ENCODE assay signal across 1 cellular context in the genomic region with DNA sequence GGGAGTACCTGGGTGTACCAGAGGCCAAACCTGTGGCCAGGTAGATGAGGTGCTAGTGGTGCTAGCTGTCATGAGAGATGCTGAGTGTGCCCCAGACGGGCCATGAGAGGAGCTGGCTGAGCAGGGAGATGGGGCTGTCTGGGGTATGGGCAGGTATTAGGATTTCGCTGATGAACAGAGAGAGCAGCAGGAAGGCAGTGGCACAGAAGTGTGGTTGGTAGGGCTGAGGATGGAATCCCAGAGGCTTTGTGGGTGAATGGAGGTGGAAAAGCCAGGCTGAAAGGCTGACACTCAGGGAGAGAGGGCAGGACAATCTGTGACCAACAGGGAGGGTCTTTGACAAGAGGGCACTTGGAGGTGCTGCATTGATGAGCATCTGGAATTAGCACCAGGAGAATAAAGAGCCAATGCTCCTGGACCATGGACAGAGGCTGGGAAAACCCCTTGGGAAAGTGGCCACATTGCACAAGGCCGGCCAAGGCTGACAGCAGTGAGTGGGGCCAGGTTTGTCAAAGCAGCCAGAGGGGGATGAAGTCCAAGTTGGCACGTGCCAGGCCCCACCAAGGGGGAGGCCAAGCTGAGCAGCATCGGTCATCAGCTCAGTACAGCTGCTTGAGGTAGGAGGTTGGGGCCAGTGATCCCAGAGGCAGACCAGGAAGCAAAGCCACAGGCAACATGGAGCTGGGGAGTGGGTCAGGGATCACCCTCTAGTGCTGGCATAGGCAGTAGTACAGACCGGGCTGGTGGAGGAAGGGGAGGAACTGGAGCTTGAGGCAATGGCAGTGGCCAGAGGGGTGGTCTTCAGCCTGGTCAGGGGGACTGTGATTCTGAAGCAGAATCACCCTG.
TF ChIP-seq lines count a peak whose summit lies in the region.

No MANE protein-coding gene starts in this region.

TF ChIP-seq in HepG2, 621 proteins besides CTCF, POLR2A, EP300 and RAD21 (continued from another document and continues in another):
- TF ChIP-seq, protein P1, sequence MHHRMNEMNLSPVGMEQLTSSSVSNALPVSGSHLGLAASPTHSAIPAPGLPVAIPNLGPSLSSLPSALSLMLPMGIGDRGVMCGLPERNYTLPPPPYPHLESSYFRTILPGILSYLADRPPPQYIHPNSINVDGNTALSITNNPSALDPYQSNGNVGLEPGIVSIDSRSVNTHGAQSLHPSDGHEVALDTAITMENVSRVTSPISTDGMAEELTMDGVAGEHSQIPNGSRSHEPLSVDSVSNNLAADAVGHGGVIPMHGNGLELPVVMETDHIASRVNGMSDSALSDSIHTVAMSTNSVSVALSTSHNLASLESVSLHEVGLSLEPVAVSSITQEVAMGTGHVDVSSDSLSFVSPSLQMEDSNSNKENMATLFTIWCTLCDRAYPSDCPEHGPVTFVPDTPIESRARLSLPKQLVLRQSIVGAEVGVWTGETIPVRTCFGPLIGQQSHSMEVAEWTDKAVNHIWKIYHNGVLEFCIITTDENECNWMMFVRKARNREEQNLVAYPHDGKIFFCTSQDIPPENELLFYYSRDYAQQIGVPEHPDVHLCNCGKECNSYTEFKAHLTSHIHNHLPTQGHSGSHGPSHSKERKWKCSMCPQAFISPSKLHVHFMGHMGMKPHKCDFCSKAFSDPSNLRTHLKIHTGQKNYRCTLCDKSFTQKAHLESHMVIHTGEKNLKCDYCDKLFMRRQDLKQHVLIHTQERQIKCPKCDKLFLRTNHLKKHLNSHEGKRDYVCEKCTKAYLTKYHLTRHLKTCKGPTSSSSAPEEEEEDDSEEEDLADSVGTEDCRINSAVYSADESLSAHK (CRISPR knock-in tag; IDR thresholded peaks at IDR 0.05; ENCODE audit: borderline replicate concordance): no peak
- no peak for TF ChIP-seq ZKSCAN5 (CRISPR knock-in tag; IDR thresholded peaks at IDR 0.05)
- peak; percentile 36; the same call in 1 of the 2 replicates for TF ChIP-seq TBX3 (IDR thresholded peaks at IDR 0.05; ENCODE audit: borderline replicate concordance)
- peak; percentile 51; the same call in 1 of the 2 replicates for TF ChIP-seq ATF7-NPFF (CRISPR knock-in tag; IDR thresholded peaks at IDR 0.05; ENCODE audit: low read depth)
- peak; percentile 24 for TF ChIP-seq AGO2 (optimal IDR thresholded peaks at IDR 0.05; ENCODE audit: low read depth, low read length)
- TF ChIP-seq, protein P2, sequence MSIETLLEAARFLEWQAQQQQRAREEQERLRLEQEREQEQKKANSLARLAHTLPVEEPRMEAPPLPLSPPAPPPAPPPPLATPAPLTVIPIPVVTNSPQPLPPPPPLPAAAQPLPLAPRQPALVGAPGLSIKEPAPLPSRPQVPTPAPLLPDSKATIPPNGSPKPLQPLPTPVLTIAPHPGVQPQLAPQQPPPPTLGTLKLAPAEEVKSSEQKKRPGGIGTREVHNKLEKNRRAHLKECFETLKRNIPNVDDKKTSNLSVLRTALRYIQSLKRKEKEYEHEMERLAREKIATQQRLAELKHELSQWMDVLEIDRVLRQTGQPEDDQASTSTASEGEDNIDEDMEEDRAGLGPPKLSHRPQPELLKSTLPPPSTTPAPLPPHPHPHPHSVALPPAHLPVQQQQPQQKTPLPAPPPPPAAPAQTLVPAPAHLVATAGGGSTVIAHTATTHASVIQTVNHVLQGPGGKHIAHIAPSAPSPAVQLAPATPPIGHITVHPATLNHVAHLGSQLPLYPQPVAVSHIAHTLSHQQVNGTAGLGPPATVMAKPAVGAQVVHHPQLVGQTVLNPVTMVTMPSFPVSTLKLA (IDR thresholded peaks at IDR 0.05): 0 out of 2 replicates have a peak, but pooled peaks have one; percentile 21
- TF ChIP-seq, protein P3, sequence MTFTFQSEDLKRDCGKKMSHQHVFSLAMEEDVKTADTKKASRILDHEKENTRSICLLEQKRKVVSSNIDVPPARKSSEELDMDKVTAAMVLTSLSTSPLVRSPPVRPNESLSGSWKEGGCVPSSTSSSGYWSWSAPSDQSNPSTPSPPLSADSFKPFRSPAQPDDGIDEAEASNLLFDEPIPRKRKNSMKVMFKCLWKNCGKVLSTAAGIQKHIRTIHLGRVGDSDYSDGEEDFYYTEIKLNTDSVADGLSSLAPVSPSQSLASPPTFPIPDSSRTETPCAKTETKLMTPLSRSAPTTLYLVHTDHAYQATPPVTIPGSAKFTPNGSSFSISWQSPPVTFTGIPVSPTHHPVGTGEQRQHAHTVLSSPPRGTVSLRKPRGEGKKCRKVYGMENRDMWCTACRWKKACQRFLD (CRISPR knock-in tag; IDR thresholded peaks at IDR 0.05; ENCODE audit: borderline replicate concordance): 0 out of 2 replicates have a peak, but pooled peaks have one; percentile 40
- peak; percentile 44; the same call in 1 of the 2 replicates for TF ChIP-seq TEAD2 (CRISPR knock-in tag; IDR thresholded peaks at IDR 0.05)
- peak; percentile 67 for TF ChIP-seq ZNF232 (CRISPR knock-in tag; IDR thresholded peaks at IDR 0.05; ENCODE audit: borderline replicate concordance)
- TF ChIP-seq, protein P4, sequence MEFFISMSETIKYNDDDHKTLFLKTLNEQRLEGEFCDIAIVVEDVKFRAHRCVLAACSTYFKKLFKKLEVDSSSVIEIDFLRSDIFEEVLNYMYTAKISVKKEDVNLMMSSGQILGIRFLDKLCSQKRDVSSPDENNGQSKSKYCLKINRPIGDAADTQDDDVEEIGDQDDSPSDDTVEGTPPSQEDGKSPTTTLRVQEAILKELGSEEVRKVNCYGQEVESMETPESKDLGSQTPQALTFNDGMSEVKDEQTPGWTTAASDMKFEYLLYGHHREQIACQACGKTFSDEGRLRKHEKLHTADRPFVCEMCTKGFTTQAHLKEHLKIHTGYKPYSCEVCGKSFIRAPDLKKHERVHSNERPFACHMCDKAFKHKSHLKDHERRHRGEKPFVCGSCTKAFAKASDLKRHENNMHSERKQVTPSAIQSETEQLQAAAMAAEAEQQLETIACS (CRISPR knock-in tag; IDR thresholded peaks at IDR 0.05): peak; percentile 31
- TF ChIP-seq SP4 (CRISPR knock-in tag; IDR thresholded peaks at IDR 0.05): 0 out of 2 replicates have a peak, but pooled peaks have one; percentile 52
- TF ChIP-seq ZNF724P (CRISPR knock-in tag; IDR thresholded peaks at IDR 0.05; ENCODE audit: borderline replicate concordance): 0 out of 2 replicates have a peak, but pooled peaks have one; percentile 44
- peak; percentile 51; the same call in 1 of the 2 replicates for TF ChIP-seq TBX2 (CRISPR knock-in tag; IDR thresholded peaks at IDR 0.05; ENCODE audit: borderline replicate concordance)
- TF ChIP-seq ZNF552 (CRISPR knock-in tag; IDR thresholded peaks at IDR 0.05; ENCODE audit: borderline replicate concordance): no peak
- TF ChIP-seq SSRP1 (CRISPR knock-in tag; IDR thresholded peaks at IDR 0.05): no peak
- TF ChIP-seq, protein P5, sequence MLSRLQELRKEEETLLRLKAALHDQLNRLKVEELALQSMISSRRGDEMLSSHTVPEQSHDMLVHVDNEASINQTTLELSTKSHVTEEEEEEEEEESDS (CRISPR knock-in tag; IDR thresholded peaks at IDR 0.05; ENCODE audit: borderline replicate concordance): no peak
- TF ChIP-seq REL (CRISPR knock-in tag; conservative IDR thresholded peaks at IDR 0.05): peak; percentile 37; the same call in 1 of the 2 replicates
- TF ChIP-seq CEBPB (IDR thresholded peaks at IDR 0.05; ENCODE audit: borderline replicate concordance, low read depth, low read length): peak; percentile 91
- TF ChIP-seq, protein P6, sequence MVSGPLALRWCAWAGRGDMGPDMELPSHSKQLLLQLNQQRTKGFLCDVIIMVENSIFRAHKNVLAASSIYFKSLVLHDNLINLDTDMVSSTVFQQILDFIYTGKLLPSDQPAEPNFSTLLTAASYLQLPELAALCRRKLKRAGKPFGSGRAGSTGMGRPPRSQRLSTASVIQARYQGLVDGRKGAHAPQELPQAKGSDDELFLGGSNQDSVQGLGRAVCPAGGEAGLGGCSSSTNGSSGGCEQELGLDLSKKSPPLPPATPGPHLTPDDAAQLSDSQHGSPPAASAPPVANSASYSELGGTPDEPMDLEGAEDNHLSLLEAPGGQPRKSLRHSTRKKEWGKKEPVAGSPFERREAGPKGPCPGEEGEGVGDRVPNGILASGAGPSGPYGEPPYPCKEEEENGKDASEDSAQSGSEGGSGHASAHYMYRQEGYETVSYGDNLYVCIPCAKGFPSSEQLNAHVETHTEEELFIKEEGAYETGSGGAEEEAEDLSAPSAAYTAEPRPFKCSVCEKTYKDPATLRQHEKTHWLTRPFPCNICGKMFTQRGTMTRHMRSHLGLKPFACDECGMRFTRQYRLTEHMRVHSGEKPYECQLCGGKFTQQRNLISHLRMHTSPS (CRISPR knock-in tag; IDR thresholded peaks at IDR 0.05; ENCODE audit: low read depth): peak; percentile 94
- peak; percentile 74; the same call in 1 of the 2 replicates for TF ChIP-seq ZFP36L1 (CRISPR knock-in tag; IDR thresholded peaks at IDR 0.05)
- TF ChIP-seq, protein P7, sequence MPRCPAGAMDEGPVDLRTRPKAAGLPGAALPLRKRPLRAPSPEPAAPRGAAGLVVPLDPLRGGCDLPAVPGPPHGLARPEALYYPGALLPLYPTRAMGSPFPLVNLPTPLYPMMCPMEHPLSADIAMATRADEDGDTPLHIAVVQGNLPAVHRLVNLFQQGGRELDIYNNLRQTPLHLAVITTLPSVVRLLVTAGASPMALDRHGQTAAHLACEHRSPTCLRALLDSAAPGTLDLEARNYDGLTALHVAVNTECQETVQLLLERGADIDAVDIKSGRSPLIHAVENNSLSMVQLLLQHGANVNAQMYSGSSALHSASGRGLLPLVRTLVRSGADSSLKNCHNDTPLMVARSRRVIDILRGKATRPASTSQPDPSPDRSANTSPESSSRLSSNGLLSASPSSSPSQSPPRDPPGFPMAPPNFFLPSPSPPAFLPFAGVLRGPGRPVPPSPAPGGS (CRISPR knock-in tag; IDR thresholded peaks at IDR 0.05): peak; percentile 74; the same call in 1 of the 2 replicates
- peak; percentile 60; the same call in 1 of the 2 replicates for TF ChIP-seq MED13 (CRISPR knock-in tag; IDR thresholded peaks at IDR 0.05)
- TF ChIP-seq, protein P8, sequence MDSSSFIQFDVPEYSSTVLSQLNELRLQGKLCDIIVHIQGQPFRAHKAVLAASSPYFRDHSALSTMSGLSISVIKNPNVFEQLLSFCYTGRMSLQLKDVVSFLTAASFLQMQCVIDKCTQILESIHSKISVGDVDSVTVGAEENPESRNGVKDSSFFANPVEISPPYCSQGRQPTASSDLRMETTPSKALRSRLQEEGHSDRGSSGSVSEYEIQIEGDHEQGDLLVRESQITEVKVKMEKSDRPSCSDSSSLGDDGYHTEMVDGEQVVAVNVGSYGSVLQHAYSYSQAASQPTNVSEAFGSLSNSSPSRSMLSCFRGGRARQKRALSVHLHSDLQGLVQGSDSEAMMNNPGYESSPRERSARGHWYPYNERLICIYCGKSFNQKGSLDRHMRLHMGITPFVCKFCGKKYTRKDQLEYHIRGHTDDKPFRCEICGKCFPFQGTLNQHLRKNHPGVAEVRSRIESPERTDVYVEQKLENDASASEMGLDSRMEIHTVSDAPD (CRISPR knock-in tag; IDR thresholded peaks at IDR 0.05): 0 out of 2 replicates have a peak, but pooled peaks have one; percentile 4
- TF ChIP-seq ZNF850 (CRISPR knock-in tag; conservative IDR thresholded peaks at IDR 0.05): 0 out of 2 replicates have a peak, but pooled peaks have one; percentile 20
- TF ChIP-seq ZFP37 (CRISPR knock-in tag; IDR thresholded peaks at IDR 0.05; ENCODE audit: borderline replicate concordance): peak; percentile 79; the same call in 1 of the 2 replicates
- peak; percentile 6; the same call in 1 of the 2 replicates for TF ChIP-seq CBX5 (CRISPR knock-in tag; IDR thresholded peaks at IDR 0.05; ENCODE audit: borderline replicate concordance)
- peak; percentile 63 for TF ChIP-seq MEF2D (CRISPR knock-in tag; IDR thresholded peaks at IDR 0.05)
- no peak for TF ChIP-seq RFX5 (IDR thresholded peaks at IDR 0.05; ENCODE audit: low read depth, low read length)
- 0 out of 2 replicates have a peak, but pooled peaks have one; percentile 33 for TF ChIP-seq IRX3 (CRISPR knock-in tag; IDR thresholded peaks at IDR 0.05; ENCODE audit: borderline replicate concordance, low read depth)
- TF ChIP-seq HNF4A (CRISPR knock-in tag; IDR thresholded peaks at IDR 0.05): peak; percentile 82
- peak; percentile 47 for TF ChIP-seq RBM39 (IDR thresholded peaks at IDR 0.05; ENCODE audit: low read depth, low read length, poor library complexity, severe bottlenecking)
- TF ChIP-seq, protein P9, sequence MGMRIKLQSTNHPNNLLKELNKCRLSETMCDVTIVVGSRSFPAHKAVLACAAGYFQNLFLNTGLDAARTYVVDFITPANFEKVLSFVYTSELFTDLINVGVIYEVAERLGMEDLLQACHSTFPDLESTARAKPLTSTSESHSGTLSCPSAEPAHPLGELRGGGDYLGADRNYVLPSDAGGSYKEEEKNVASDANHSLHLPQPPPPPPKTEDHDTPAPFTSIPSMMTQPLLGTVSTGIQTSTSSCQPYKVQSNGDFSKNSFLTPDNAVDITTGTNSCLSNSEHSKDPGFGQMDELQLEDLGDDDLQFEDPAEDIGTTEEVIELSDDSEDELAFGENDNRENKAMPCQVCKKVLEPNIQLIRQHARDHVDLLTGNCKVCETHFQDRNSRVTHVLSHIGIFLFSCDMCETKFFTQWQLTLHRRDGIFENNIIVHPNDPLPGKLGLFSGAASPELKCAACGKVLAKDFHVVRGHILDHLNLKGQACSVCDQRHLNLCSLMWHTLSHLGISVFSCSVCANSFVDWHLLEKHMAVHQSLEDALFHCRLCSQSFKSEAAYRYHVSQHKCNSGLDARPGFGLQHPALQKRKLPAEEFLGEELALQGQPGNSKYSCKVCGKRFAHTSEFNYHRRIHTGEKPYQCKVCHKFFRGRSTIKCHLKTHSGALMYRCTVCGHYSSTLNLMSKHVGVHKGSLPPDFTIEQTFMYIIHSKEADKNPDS (CRISPR knock-in tag; IDR thresholded peaks at IDR 0.05): peak; percentile 77; the same call in 1 of the 2 replicates
- peak; percentile 46; the same call in 1 of the 2 replicates for TF ChIP-seq ZFY (CRISPR knock-in tag; IDR thresholded peaks at IDR 0.05)
- TF ChIP-seq, protein P10, sequence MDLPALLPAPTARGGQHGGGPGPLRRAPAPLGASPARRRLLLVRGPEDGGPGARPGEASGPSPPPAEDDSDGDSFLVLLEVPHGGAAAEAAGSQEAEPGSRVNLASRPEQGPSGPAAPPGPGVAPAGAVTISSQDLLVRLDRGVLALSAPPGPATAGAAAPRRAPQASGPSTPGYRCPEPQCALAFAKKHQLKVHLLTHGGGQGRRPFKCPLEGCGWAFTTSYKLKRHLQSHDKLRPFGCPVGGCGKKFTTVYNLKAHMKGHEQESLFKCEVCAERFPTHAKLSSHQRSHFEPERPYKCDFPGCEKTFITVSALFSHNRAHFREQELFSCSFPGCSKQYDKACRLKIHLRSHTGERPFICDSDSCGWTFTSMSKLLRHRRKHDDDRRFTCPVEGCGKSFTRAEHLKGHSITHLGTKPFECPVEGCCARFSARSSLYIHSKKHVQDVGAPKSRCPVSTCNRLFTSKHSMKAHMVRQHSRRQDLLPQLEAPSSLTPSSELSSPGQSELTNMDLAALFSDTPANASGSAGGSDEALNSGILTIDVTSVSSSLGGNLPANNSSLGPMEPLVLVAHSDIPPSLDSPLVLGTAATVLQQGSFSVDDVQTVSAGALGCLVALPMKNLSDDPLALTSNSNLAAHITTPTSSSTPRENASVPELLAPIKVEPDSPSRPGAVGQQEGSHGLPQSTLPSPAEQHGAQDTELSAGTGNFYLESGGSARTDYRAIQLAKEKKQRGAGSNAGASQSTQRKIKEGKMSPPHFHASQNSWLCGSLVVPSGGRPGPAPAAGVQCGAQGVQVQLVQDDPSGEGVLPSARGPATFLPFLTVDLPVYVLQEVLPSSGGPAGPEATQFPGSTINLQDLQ (CRISPR knock-in tag; IDR thresholded peaks at IDR 0.05): 0 out of 2 replicates have a peak, but pooled peaks have one; percentile 26
- TF ChIP-seq, protein P11, sequence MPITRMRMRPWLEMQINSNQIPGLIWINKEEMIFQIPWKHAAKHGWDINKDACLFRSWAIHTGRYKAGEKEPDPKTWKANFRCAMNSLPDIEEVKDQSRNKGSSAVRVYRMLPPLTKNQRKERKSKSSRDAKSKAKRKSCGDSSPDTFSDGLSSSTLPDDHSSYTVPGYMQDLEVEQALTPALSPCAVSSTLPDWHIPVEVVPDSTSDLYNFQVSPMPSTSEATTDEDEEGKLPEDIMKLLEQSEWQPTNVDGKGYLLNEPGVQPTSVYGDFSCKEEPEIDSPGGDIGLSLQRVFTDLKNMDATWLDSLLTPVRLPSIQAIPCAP (CRISPR knock-in tag; IDR thresholded peaks at IDR 0.05; ENCODE audit: low read depth): no peak
- TF ChIP-seq HNRNPLL (IDR thresholded peaks at IDR 0.05; ENCODE audit: low read depth, low read length, poor library complexity, severe bottlenecking): no peak
